Comparison of ENCODE assay signal across 15 cellular contexts in the genomic region with DNA sequence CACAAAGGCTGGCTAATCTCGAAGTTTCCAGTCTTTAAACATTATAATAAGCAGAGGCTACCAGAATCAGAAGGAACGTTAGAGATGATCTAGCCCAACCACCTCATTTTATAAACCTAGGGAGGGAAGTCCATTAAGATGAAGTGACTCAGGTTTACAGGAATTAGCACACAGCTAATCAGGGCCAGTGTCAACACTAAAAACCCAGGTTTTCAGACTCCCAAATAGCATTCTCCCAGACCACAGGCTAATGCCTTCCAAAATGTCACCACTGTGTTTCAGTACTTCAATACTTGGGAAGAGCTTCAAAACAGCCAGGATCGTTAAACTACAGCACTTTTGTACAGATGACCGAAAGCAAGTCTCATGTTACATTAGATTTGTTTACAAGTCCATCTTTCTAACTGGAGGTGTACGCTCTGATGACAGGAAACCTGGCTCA.
DNase-seq lines count a peak whose midpoint lies in the region; ATAC-seq and TF ChIP-seq lines count a peak whose summit lies in the region.
"Had no signal": no experiment of that assay in that cellular context is flagged by ENCODE, and none has a peak within 500 bp of the region (broad histone marks: within the 10 kb centered on the region; RNA-seq: fewer than 3 reads in every experiment).

No MANE protein-coding gene starts in this region.

- H3K9me3 Mint-ChIP-seq in activated T-helper 1 cell treated with anti-CD3 and anti-CD28 coated beads, Interleukin-12 subunit alpha, Interleukin-12 subunit beta, Interleukin-2, Interleukin-4 antibody, amounts not matched to agents 30 ng/mL and 10 ng/mL and 1 ng/mL, durations not matched to agents 14 hours and 24 hours and 36 hours: no peaks in the 10 kb centered on the region
- H3K9me3 Mint-ChIP-seq in activated T-cell treated with anti-CD3 and anti-CD28 coated beads, Interleukin-2, amount 50 U/mL, for 24 hours: peaks cover 2% of the 10 kb centered on the region
- H3K9me3 Mint-ChIP-seq: activated naive CD4-positive, alpha-beta T cell treated with anti-CD3 and anti-CD28 coated beads, Interleukin-2, amount 50 U/mL, for 24 hours; nephron had no signal

- DNase-seq in DMS79 (lab: John Stamatoyannopoulos, UW) (peak; percentile 80), astrocyte of the hippocampus (ENCODE audit: low read depth, low spot score) (peak; percentile 88), right lobe of liver (no peak), erythroblast (lab: John Stamatoyannopoulos, UW) (no peak)
- DNase-seq in activated T-helper 1 cell treated with anti-CD3 and anti-CD28 coated beads, Interleukin-12 subunit alpha, Interleukin-12 subunit beta, Interleukin-2, Interleukin-4 antibody, amounts not matched to agents 30 ng/mL and 10 ng/mL and 1 ng/mL, durations not matched to agents 14 hours and 24 hours and 36 hours (ENCODE audit: low spot score): no peak
- DNase-seq in activated CD8-positive, alpha-beta memory T cell treated with anti-CD3 and anti-CD28 coated beads for 24 hours: no peak
- DNase-seq in activated T-cell treated with anti-CD3 and anti-CD28 coated beads, Interleukin-2, amount 50 U/mL, for 24 hours: no peak
- DNase-seq: activated CD4-positive, alpha-beta T cell treated with anti-CD3 and anti-CD28 coated beads for 36 hours; mesendoderm; NCI-H2171 treated with DMSO at 0.1 percent for 48 hours; SIG-M5 had no signal

- H3K27ac ChIP-seq in HUES48 (ENCODE audit: low read depth, low read length) (peak overlapping the region; percentile 20), right lobe of liver (peak overlapping the region; percentile 9 to 40 (median 34))
- H3K27ac ChIP-seq: BLaER1 had no signal

- H3K9me3 ChIP-seq in HUES48 (ENCODE audit: control insufficient read depth, insufficient read depth, low read length) (no peaks in the 10 kb centered on the region), right lobe of liver (no peaks in the 10 kb centered on the region)
- H3K9me3 ChIP-seq: BLaER1 had no signal

- TF ChIP-seq CTCF in right lobe of liver (IDR thresholded peaks at IDR 0.05): no peak

- peaks cover 30% of the 10 kb centered on the region for H3K4me1 Mint-ChIP-seq in activated T-helper 1 cell treated with anti-CD3 and anti-CD28 coated beads, Interleukin-12 subunit alpha, Interleukin-12 subunit beta, Interleukin-2, Interleukin-4 antibody, amounts not matched to agents 30 ng/mL and 10 ng/mL and 1 ng/mL, durations not matched to agents 14 hours and 24 hours and 36 hours (ENCODE audit: low read depth)
- peaks cover 69% of the 10 kb centered on the region for H3K4me1 Mint-ChIP-seq in activated T-cell treated with anti-CD3 and anti-CD28 coated beads, Interleukin-2, amount 50 U/mL, for 24 hours (ENCODE audit: low read depth)
- H3K4me1 Mint-ChIP-seq: nephron had no signal

- intact Hi-C loops in right lobe of liver (cut with DNase I): no loop called here
- intact Hi-C loops in activated T-helper 1 cell treated with anti-CD3 and anti-CD28 coated beads, Interleukin-12 subunit alpha, Interleukin-12 subunit beta, Interleukin-2, Interleukin-4 antibody, amounts not matched to agents 30 ng/mL and 10 ng/mL and 1 ng/mL, durations not matched to agents 14 hours and 24 hours and 36 hours (cut with micrococcal nuclease): no loop called here

- no peak for TF ChIP-seq POLR2A in right lobe of liver (IDR thresholded peaks at IDR 0.05)
- no peak for TF ChIP-seq POLR2A in erythroblast (IDR thresholded peaks at IDR 0.05; ENCODE audit: low read length)

- peaks cover 23% of the 10 kb centered on the region for H3K36me3 Mint-ChIP-seq in activated T-helper 1 cell treated with anti-CD3 and anti-CD28 coated beads, Interleukin-12 subunit alpha, Interleukin-12 subunit beta, Interleukin-2, Interleukin-4 antibody, amounts not matched to agents 30 ng/mL and 10 ng/mL and 1 ng/mL, durations not matched to agents 14 hours and 24 hours and 36 hours (ENCODE audit: low read depth)
- peaks cover 50% of the 10 kb centered on the region for H3K36me3 Mint-ChIP-seq in activated T-cell treated with anti-CD3 and anti-CD28 coated beads, Interleukin-2, amount 50 U/mL, for 24 hours (ENCODE audit: low read depth)

- H3K4me3 Mint-ChIP-seq in activated T-helper 1 cell treated with anti-CD3 and anti-CD28 coated beads, Interleukin-12 subunit alpha, Interleukin-12 subunit beta, Interleukin-2, Interleukin-4 antibody, amounts not matched to agents 30 ng/mL and 10 ng/mL and 1 ng/mL, durations not matched to agents 14 hours and 24 hours and 36 hours: no peak overlapping the region
- H3K4me3 Mint-ChIP-seq in activated T-cell treated with anti-CD3 and anti-CD28 coated beads, Interleukin-2, amount 50 U/mL, for 24 hours: no peak overlapping the region
- H3K4me3 Mint-ChIP-seq: activated CD4-positive, alpha-beta T cell treated with anti-CD3 and anti-CD28 coated beads for 36 hours; activated naive CD4-positive, alpha-beta T cell treated with anti-CD3 and anti-CD28 coated beads, Interleukin-2, amount 50 U/mL, for 24 hours; nephron had no signal

- H3K4me1 ChIP-seq in HUES48 (ENCODE audit: control insufficient read depth, insufficient read depth, low read length): peaks cover 10% of the 10 kb centered on the region
- peaks cover 0 to 34% (median 9%) of the 10 kb centered on the region in 4 donors for H3K4me1 ChIP-seq in right lobe of liver

- no peak overlapping the region for H3K27ac Mint-ChIP-seq in activated T-helper 1 cell treated with anti-CD3 and anti-CD28 coated beads, Interleukin-12 subunit alpha, Interleukin-12 subunit beta, Interleukin-2, Interleukin-4 antibody, amounts not matched to agents 30 ng/mL and 10 ng/mL and 1 ng/mL, durations not matched to agents 14 hours and 24 hours and 36 hours
- no peak overlapping the region for H3K27ac Mint-ChIP-seq in activated T-cell treated with anti-CD3 and anti-CD28 coated beads, Interleukin-2, amount 50 U/mL, for 24 hours
- H3K27ac Mint-ChIP-seq: activated CD4-positive, alpha-beta T cell treated with anti-CD3 and anti-CD28 coated beads for 36 hours; activated naive CD4-positive, alpha-beta T cell treated with anti-CD3 and anti-CD28 coated beads, Interleukin-2, amount 50 U/mL, for 24 hours; nephron had no signal

- H3K27me3 ChIP-seq in HUES48 (ENCODE audit: control insufficient read depth, insufficient read depth, low read length) (no peaks in the 10 kb centered on the region), right lobe of liver (no peaks in the 10 kb centered on the region)
- H3K27me3 ChIP-seq: BLaER1 had no signal

- ATAC-seq in right lobe of liver: peak; percentile 68 to 76 (median 72)
- ATAC-seq: activated CD4-positive, alpha-beta T cell treated with anti-CD3 and anti-CD28 coated beads for 36 hours had no signal

- peaks cover 42% of the 10 kb centered on the region for H3K36me3 ChIP-seq in HUES48 (ENCODE audit: control insufficient read depth, insufficient read depth, low read length)
- no peaks in the 10 kb centered on the region for H3K36me3 ChIP-seq in right lobe of liver

- WGBS in right lobe of liver (ENCODE audit: insufficient coverage, low coverage, low lambda C conversion rate, missing lambda C conversion rate): 61% methylated on average over 5 of the region's 5 CpGs

- no peak overlapping the region for H3K9ac ChIP-seq in HUES48 (ENCODE audit: low read depth, low read length)
- H3K9ac ChIP-seq: BLaER1 had no signal

- H3K27me3 Mint-ChIP-seq in activated T-helper 1 cell treated with anti-CD3 and anti-CD28 coated beads, Interleukin-12 subunit alpha, Interleukin-12 subunit beta, Interleukin-2, Interleukin-4 antibody, amounts not matched to agents 30 ng/mL and 10 ng/mL and 1 ng/mL, durations not matched to agents 14 hours and 24 hours and 36 hours (ENCODE audit: insufficient read depth): no peaks in the 10 kb centered on the region
- H3K27me3 Mint-ChIP-seq in activated T-cell treated with anti-CD3 and anti-CD28 coated beads, Interleukin-2, amount 50 U/mL, for 24 hours: no peaks in the 10 kb centered on the region
- H3K27me3 Mint-ChIP-seq: activated CD4-positive, alpha-beta T cell treated with anti-CD3 and anti-CD28 coated beads for 36 hours; activated naive CD4-positive, alpha-beta T cell treated with anti-CD3 and anti-CD28 coated beads, Interleukin-2, amount 50 U/mL, for 24 hours had no signal

- H3K4me3 ChIP-seq in HUES48 (ENCODE audit: low read depth, low read length) (no peak overlapping the region), right lobe of liver (no peak overlapping the region)
- H3K4me3 ChIP-seq: BLaER1 had no signal

Comparison
In these comparisons a context has a peak if more than half of its experiments do, and no peak if none do; other contexts are left out.
1. DNase-seq: peak in DMS79 (single experiment) and astrocyte of the hippocampus (single experiment); none in right lobe of liver (0 of 3), activated T-helper 1 cell treated with anti-CD3 and anti-CD28 coated beads, Interleukin-12 subunit alpha, Interleukin-12 subunit beta, Interleukin-2, Interleukin-4 antibody, amounts not matched to agents 30 ng/mL and 10 ng/mL and 1 ng/mL, durations not matched to agents 14 hours and 24 hours and 36 hours (single experiment), activated CD8-positive, alpha-beta memory T cell treated with anti-CD3 and anti-CD28 coated beads for 24 hours (single experiment), erythroblast (0 of 2) and activated T-cell treated with anti-CD3 and anti-CD28 coated beads, Interleukin-2, amount 50 U/mL, for 24 hours (single experiment).